15 cellular contexts compared by ENCODE assay signal in genomic region chr17:58321571-58322525, GRCh38. TPM values are rescaled to one million over a fixed set of nuclear protein-coding genes. Genes with fewer than 3 reads are reported as not detected.
A peak's percentile ranks its signal among the peaks of the same experiment; 100 is the strongest.
DNase-seq lines count a peak whose midpoint lies in the region; ATAC-seq and TF ChIP-seq lines count a peak whose summit lies in the region.
"Had no signal": no experiment of that assay in that cellular context is flagged by ENCODE, and none has a peak within 500 bp of the region (broad histone marks: within the 10 kb centered on the region; RNA-seq: fewer than 3 reads in every experiment).

No MANE protein-coding gene starts in this region.

- no peak for ATAC-seq in T-cell (replicated peaks in 1 of 4)
- no peak for ATAC-seq in naive thymus-derived CD4-positive, alpha-beta T cell
- ATAC-seq in HG03439 (IDR thresholded peaks at IDR 0.05; ENCODE audit: unreplicated experiment): no peak
- ATAC-seq: gastroesophageal sphincter, SK-N-SH treated with all-trans-retinoic acid at 6 μM for 48 hours had no signal

- H3K27ac Mint-ChIP-seq in T-helper 2 cell treated with Interferon-gamma antibody and Interleukin-4, amounts not matched to agents 5 μg/mL and 100 μg/mL, for 36 hours: peak overlapping the region; percentile 64
- H3K27ac Mint-ChIP-seq in CD14-positive monocyte: peak overlapping the region in 1 of 7 donors; percentile 0
- peak overlapping the region; percentile 53 to 69 for H3K27ac Mint-ChIP-seq in T-cell
- H3K27ac Mint-ChIP-seq in naive thymus-derived CD4-positive, alpha-beta T cell: peak overlapping the region in 7 of 9 donors; percentile 5 to 82 (median 28)

- H3K27me3 Mint-ChIP-seq in T-helper 2 cell treated with Interferon-gamma antibody and Interleukin-4, amounts not matched to agents 5 μg/mL and 100 μg/mL, for 36 hours (ENCODE audit: low read depth): peaks cover 2% of the 10 kb centered on the region
- H3K27me3 Mint-ChIP-seq in CD14-positive monocyte (ENCODE audit: low read depth in 3 of 3) (peaks cover 45 to 61% (median 46%) of the 10 kb centered on the region in 3 donors), T-cell (no peaks in the 10 kb centered on the region)
- no peaks in the 10 kb centered on the region for H3K27me3 Mint-ChIP-seq in naive thymus-derived CD4-positive, alpha-beta T cell

- intact Hi-C loops in CD14-positive monocyte (cut with micrococcal nuclease): no loop called here
- intact Hi-C loops in naive thymus-derived CD4-positive, alpha-beta T cell (cut with micrococcal nuclease): no loop called here

- DNase-seq in T-helper 2 cell treated with Interferon-gamma antibody and Interleukin-4, amounts not matched to agents 5 μg/mL and 100 μg/mL, for 36 hours (ENCODE audit: low spot score): no peak
- DNase-seq in T-helper 2 cell: no peak
- DNase-seq in CD14-positive monocyte (ENCODE audit: low spot score): peak; percentile 11
- no peak for DNase-seq in T-cell
- DNase-seq in naive thymus-derived CD4-positive, alpha-beta T cell: no peak
- DNase-seq in OCI-M1 (lab: John Stamatoyannopoulos, UW): no peak
- no peak for DNase-seq in NCI-H1436 (lab: John Stamatoyannopoulos, UW)
- DNase-seq: activated CD8-positive, alpha-beta memory T cell treated with anti-CD3 and anti-CD28 coated beads, Interleukin-2, amount 50 U/mL, for 48 hours; midbrain; NCI-H1694; NCI-H510A treated with DMSO at 0.1 percent for 48 hours had no signal

- H3K9me3 Mint-ChIP-seq in T-helper 2 cell treated with Interferon-gamma antibody and Interleukin-4, amounts not matched to agents 5 μg/mL and 100 μg/mL, for 36 hours: no peaks in the 10 kb centered on the region
- H3K9me3 Mint-ChIP-seq in CD14-positive monocyte (peaks cover 0 to 5% (median 2%) of the 10 kb centered on the region in 7 donors), T-cell (no peaks in the 10 kb centered on the region)
- H3K9me3 Mint-ChIP-seq in naive thymus-derived CD4-positive, alpha-beta T cell: no peaks in the 10 kb centered on the region

- peaks cover 26% of the 10 kb centered on the region for H3K36me3 Mint-ChIP-seq in T-helper 2 cell treated with Interferon-gamma antibody and Interleukin-4, amounts not matched to agents 5 μg/mL and 100 μg/mL, for 36 hours (ENCODE audit: low read depth)
- H3K36me3 Mint-ChIP-seq in CD14-positive monocyte (peaks cover 18 to 26% of the 10 kb centered on the region in 2 donors), T-cell (peaks cover 14% of the 10 kb centered on the region)
- H3K36me3 Mint-ChIP-seq in naive thymus-derived CD4-positive, alpha-beta T cell: peaks cover 0 to 10% (median 0%) of the 10 kb centered on the region in 5 donors

- H3K27ac ChIP-seq in naive thymus-derived CD4-positive, alpha-beta T cell (ENCODE audit: low read depth, low read length): no peak overlapping the region
- H3K27ac ChIP-seq: gastroesophageal sphincter, VCaP had no signal

- TF ChIP-seq CTCF in CD14-positive monocyte (IDR thresholded peaks at IDR 0.05): no peak

- peaks cover 15% of the 10 kb centered on the region for H3K4me1 Mint-ChIP-seq in T-helper 2 cell treated with Interferon-gamma antibody and Interleukin-4, amounts not matched to agents 5 μg/mL and 100 μg/mL, for 36 hours (ENCODE audit: low read depth)
- peaks cover 36% of the 10 kb centered on the region for H3K4me1 Mint-ChIP-seq in CD14-positive monocyte
- peaks cover 29 to 37% (median 35%) of the 10 kb centered on the region in 3 donors for H3K4me1 Mint-ChIP-seq in T-cell
- peaks cover 20 to 34% (median 30%) of the 10 kb centered on the region in 7 donors for H3K4me1 Mint-ChIP-seq in naive thymus-derived CD4-positive, alpha-beta T cell

- CTCF ChIA-PET in T-cell (lab: Charles Lee): interaction anchor here (0.6 to 1.0 kb wide), 2 partner anchors 16 to 266 kb away, joined by 3 to 7 read pairs; no protein-coding TSS in a partner anchor
- CTCF ChIA-PET in naive thymus-derived CD4-positive, alpha-beta T cell (lab: Charles Lee): interaction anchor here (0.7 to 12.5 kb wide), 4 partner anchors 22 to 96 kb away, joined by 3 to 257 read pairs (median 4); partner anchors contain the start of genes RNF43 and SUPT4H1

- H3K4me1 ChIP-seq in naive thymus-derived CD4-positive, alpha-beta T cell (ENCODE audit: control insufficient read depth in 2 of 2, insufficient read depth in 2 of 2, low read length in 2 of 2): peaks cover 11 to 12% of the 10 kb centered on the region in 2 donors

- POLR2A ChIA-PET in T-cell (lab: Charles Lee): interaction anchor here in 1 of 2 donors (0.6 kb wide), 1 partner anchor 21 kb away, joined by 5 read pairs; no protein-coding TSS in a partner anchor
- POLR2A ChIA-PET in naive thymus-derived CD4-positive, alpha-beta T cell (lab: Charles Lee): interaction anchor here (1.3 to 17.0 kb wide), 2 partner anchors 17 to 29 kb away, joined by 3 to 792 read pairs; no protein-coding TSS in a partner anchor

- no peak overlapping the region for H3K4me3 Mint-ChIP-seq in T-helper 2 cell treated with Interferon-gamma antibody and Interleukin-4, amounts not matched to agents 5 μg/mL and 100 μg/mL, for 36 hours
- H3K4me3 Mint-ChIP-seq in CD14-positive monocyte: peak overlapping the region in 1 of 2 donors; percentile 61
- no peak overlapping the region for H3K4me3 Mint-ChIP-seq in T-cell
- H3K4me3 Mint-ChIP-seq in naive thymus-derived CD4-positive, alpha-beta T cell: no peak overlapping the region

- no peaks in the 10 kb centered on the region for H3K27me3 ChIP-seq in naive thymus-derived CD4-positive, alpha-beta T cell (ENCODE audit: control insufficient read depth in 2 of 2, insufficient read depth in 2 of 2, low read length in 2 of 2)
- H3K27me3 ChIP-seq: gastroesophageal sphincter had no signal

- no peak overlapping the region for H3K4me3 ChIP-seq in naive thymus-derived CD4-positive, alpha-beta T cell (ENCODE audit: low read length)
- H3K4me3 ChIP-seq: gastroesophageal sphincter had no signal

- H3K36me3 ChIP-seq in naive thymus-derived CD4-positive, alpha-beta T cell (ENCODE audit: control insufficient read depth in 2 of 3, insufficient read depth in 3 of 3, low read length in 3 of 3): no peaks in the 10 kb centered on the region

- H3K9me3 ChIP-seq in naive thymus-derived CD4-positive, alpha-beta T cell (ENCODE audit: control insufficient read depth in 2 of 3, low read length in 3 of 3): no peaks in the 10 kb centered on the region
- H3K9me3 ChIP-seq: gastroesophageal sphincter had no signal

RNA-seq across cellular contexts. Expression of gene TSPOAP1, which starts 6.7 kb away (rescaled TPM):
- under 1 TPM; 0.10 to 0.18 TPM for polyA plus RNA-seq in CD14-positive monocyte
- total RNA-seq in T-cell: 10 to 100 TPM; 15.6 to 62.7 (median 19.9) TPM
- total RNA-seq in naive thymus-derived CD4-positive, alpha-beta T cell: 10 to 100 TPM; 11.2 to 62.5 (median 20.5) TPM
- 1 to 10 TPM in 1 of 2 donors, under 1 TPM in 1; 0.20 to 1.5 TPM for polyA plus RNA-seq in naive thymus-derived CD4-positive, alpha-beta T cell

RNA-seq across cellular contexts. Expression of gene SUPT4H1, which starts 30.2 kb away (rescaled TPM):
- polyA plus RNA-seq in CD14-positive monocyte: 100 to 1,000 TPM; 241 to 251 TPM
- 10 to 100 TPM; 40.5 to 77.3 (median 63.2) TPM for total RNA-seq in T-cell
- 10 to 100 TPM; 36.0 to 75.6 (median 62.3) TPM for total RNA-seq in naive thymus-derived CD4-positive, alpha-beta T cell
- 10 to 100 TPM; 69.4 to 91.7 TPM for polyA plus RNA-seq in naive thymus-derived CD4-positive, alpha-beta T cell

RNA-seq across cellular contexts. Expression of gene MPO, which starts 41.1 kb away (rescaled TPM):
- polyA plus RNA-seq in CD14-positive monocyte: 1 to 10 TPM; 4.2 to 7.5 TPM
- 1 to 10 TPM in 4 of 5 donors, under 1 TPM in 1; 0.32 to 1.9 (median 1.1) TPM for total RNA-seq in T-cell
- 1 to 10 TPM in 1 of 5 experiments, under 1 TPM in 1, not detected in 3; 0.32 to 7.3 TPM for total RNA-seq in naive thymus-derived CD4-positive, alpha-beta T cell
- not detected for polyA plus RNA-seq in naive thymus-derived CD4-positive, alpha-beta T cell
